In the genomic region with DNA sequence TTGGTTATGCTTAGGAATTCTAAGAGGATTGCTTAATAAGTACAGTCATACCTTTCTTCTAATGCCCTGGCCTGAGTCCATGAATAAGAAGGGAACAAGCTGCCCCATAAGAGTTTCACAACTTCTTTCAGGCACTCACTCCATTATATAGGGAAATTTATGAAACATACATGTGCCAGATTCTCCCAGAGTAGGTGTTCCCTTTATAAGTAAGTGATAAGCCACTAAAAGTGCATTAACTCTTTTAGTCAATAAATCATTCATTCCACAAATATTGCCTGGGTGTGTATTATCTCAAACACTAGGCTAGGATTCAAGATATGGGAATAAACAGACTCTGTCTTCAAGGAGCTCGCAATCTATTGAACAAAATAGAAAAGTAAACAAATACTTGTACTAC, we compare ENCODE assay signal across 15 cellular contexts.
DNase-seq lines count a peak whose midpoint lies in the region; ATAC-seq and TF ChIP-seq lines count a peak whose summit lies in the region.
"Had no signal": no experiment of that assay in that cellular context is flagged by ENCODE, and none has a peak within 500 bp of the region (broad histone marks: within the 10 kb centered on the region; RNA-seq: fewer than 3 reads in every experiment).

No MANE protein-coding gene starts in this region.

- peaks cover 0 to 54% (median 0%) of the 10 kb centered on the region in 3 donors for H3K4me1 ChIP-seq in esophagus squamous epithelium
- H3K4me1 ChIP-seq in lung (ENCODE audit: control insufficient read depth in 2 of 2, insufficient read depth in 2 of 2, low read length in 2 of 2), result no peaks in the 10 kb centered on the region
- H3K4me1 ChIP-seq in adrenal gland (replicated peaks in 1 of 2), result no peaks in the 10 kb centered on the region

- no peak overlapping the region for H3K4me3 ChIP-seq in AG10803 (ENCODE audit: low read length)
- H3K4me3 ChIP-seq in esophagus squamous epithelium, result no peak overlapping the region
- no peak overlapping the region for H3K4me3 ChIP-seq in lung
- H3K4me3 ChIP-seq in adrenal gland, result no peak overlapping the region
- H3K4me3 ChIP-seq: MG63, neural progenitor cell had no signal

- H3K36me3 ChIP-seq in esophagus squamous epithelium, result no peaks in the 10 kb centered on the region
- no peaks in the 10 kb centered on the region for H3K36me3 ChIP-seq in lung (ENCODE audit: control insufficient read depth in 2 of 2, insufficient read depth in 2 of 2, low read length in 2 of 2)
- H3K36me3 ChIP-seq in adrenal gland (replicated peaks in 1 of 2), result no peaks in the 10 kb centered on the region
- H3K36me3 ChIP-seq: MG63, neural progenitor cell, WERI-Rb-1 had no signal

- TF ChIP-seq POLR2A in esophagus squamous epithelium (IDR thresholded peaks at IDR 0.05) (no peak), adrenal gland (IDR thresholded peaks at IDR 0.05) (no peak)

- H3K27ac ChIP-seq in esophagus squamous epithelium (peak overlapping the region in 3 of 4 donors; percentile 34 to 65 (median 55)), lung (ENCODE audit: low read depth in 1 of 2, low read length in 1 of 2) (no peak overlapping the region), adrenal gland (no peak overlapping the region)
- H3K27ac ChIP-seq: HL-60, neural progenitor cell, WERI-Rb-1 had no signal

- ATAC-seq in lung (ENCODE audit: insufficient read depth, low FRiP score) (peak; percentile 34), GM18907 (IDR thresholded peaks at IDR 0.05; ENCODE audit: unreplicated experiment) (no peak), left ventricle myocardium superior (no peak)

- DNase-seq in AG10803 (ENCODE audit: low read depth) (peak; percentile 86), NCI-H226 (peak; percentile 82), esophagus squamous epithelium (lab: John Stamatoyannopoulos, UW) (no peak), lung (ENCODE audit: low spot score) (no peak), NCI-H69 (lab: John Stamatoyannopoulos, UW) (no peak), adrenal gland (no peak), left ventricle myocardium superior (no peak)
- DNase-seq: activated naive CD4-positive, alpha-beta T cell; central memory CD4-positive, alpha-beta T cell; DMS153; MG63; WERI-Rb-1 had no signal

- H3K27me3 ChIP-seq in esophagus squamous epithelium, result no peaks in the 10 kb centered on the region
- no peaks in the 10 kb centered on the region for H3K27me3 ChIP-seq in lung (ENCODE audit: control insufficient read depth, insufficient read depth)
- no peaks in the 10 kb centered on the region for H3K27me3 ChIP-seq in adrenal gland
- H3K27me3 ChIP-seq: neural progenitor cell had no signal

- H3K9me3 ChIP-seq in esophagus squamous epithelium (no peaks in the 10 kb centered on the region), lung (ENCODE audit: control insufficient read depth in 2 of 2, insufficient read depth in 1 of 2, low read length in 1 of 2) (no peaks in the 10 kb centered on the region), adrenal gland (replicated peaks in 1 of 3) (no peaks in the 10 kb centered on the region)
- H3K9me3 ChIP-seq: MG63 had no signal

- TF ChIP-seq CTCF in AG10803 (conservative IDR thresholded peaks at IDR 0.05; ENCODE audit: low read length) (no peak), esophagus squamous epithelium (IDR thresholded peaks at IDR 0.05) (no peak), lung (IDR thresholded peaks at IDR 0.05; ENCODE audit: control extremely low read depth, extremely low read depth) (no peak), adrenal gland (IDR thresholded peaks at IDR 0.05) (no peak)

- intact Hi-C loops in esophagus squamous epithelium (cut with DNase I) (loop anchor here (10.0 kb wide), 1 partner anchor 66 kb away; no protein-coding TSS in a partner anchor), adrenal gland (cut with DNase I) (no loop called here), left ventricle myocardium superior (cut with micrococcal nuclease) (loop anchor here (10.0 kb wide), 1 partner anchor 136 kb away; no protein-coding TSS in a partner anchor)

- 52 to 58% methylated on average over 1 of the region's 1 CpG for WGBS in esophagus squamous epithelium, 2 donors
- 64 to 92% methylated on average over 1 of the region's 1 CpG for WGBS in lung, 2 donors
- 89 to 100% (median 95%) methylated on average over 1 of the region's 1 CpG for WGBS in adrenal gland, 4 donors

Comparison
In these comparisons a context has a peak if more than half of its experiments do, and no peak if none do; other contexts are left out.
1. DNase-seq: peak in AG10803 (single experiment) and NCI-H226 (single experiment); none in esophagus squamous epithelium (single experiment), lung (single experiment), NCI-H69 (single experiment), adrenal gland (0 of 7) and left ventricle myocardium superior (single experiment).
2. H3K27ac ChIP-seq: peak in esophagus squamous epithelium (3 of 4); none in lung (0 of 2) and adrenal gland (0 of 5).
3. intact Hi-C loops: an anchor here in esophagus squamous epithelium (10.0 kb wide) and left ventricle myocardium superior (10.0 kb wide); none called in adrenal gland.